18 cellular contexts compared by ENCODE assay signal in the genomic region with DNA sequence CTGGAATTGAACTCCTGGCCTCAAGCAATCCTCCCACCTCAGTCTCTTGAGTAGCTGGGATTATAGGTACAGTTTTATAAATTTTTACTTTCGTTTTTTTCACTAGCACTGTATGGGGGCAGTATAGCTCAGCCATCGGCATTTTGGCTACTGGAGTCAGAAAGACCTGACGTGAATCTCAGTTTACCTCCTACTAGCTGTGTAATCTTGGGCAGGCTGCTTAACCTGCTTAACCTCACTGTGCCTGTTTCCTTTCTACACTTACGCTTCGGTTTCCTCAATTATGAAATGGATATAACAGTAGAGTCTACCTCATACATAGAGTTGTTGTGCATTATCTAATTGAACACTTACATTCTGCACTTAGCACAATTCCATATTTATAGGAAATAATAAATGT. TPM values are rescaled to one million over a fixed set of nuclear protein-coding genes. Genes with fewer than 3 reads are reported as not detected.
A peak's percentile ranks its signal among the peaks of the same experiment; 100 is the strongest.
DNase-seq lines count a peak whose midpoint lies in the region; ATAC-seq and TF ChIP-seq lines count a peak whose summit lies in the region.
"Had no signal": no experiment of that assay in that cellular context is flagged by ENCODE, and none has a peak within 500 bp of the region (broad histone marks: within the 10 kb centered on the region; RNA-seq: fewer than 3 reads in every experiment).

No MANE protein-coding gene starts in this region.

- intact Hi-C loops in activated T-helper 1 cell treated with anti-CD3 and anti-CD28 coated beads, Interleukin-12 subunit alpha, Interleukin-12 subunit beta, Interleukin-2, Interleukin-4 antibody, amounts not matched to agents 30 ng/mL and 10 ng/mL and 1 ng/mL, durations not matched to agents 14 hours and 24 hours and 36 hours (cut with micrococcal nuclease): no loop called here
- intact Hi-C loops in esophagus squamous epithelium (cut with DNase I): loop anchor here (5.0 kb wide), 1 partner anchor 131 kb away; no protein-coding TSS in a partner anchor
- intact Hi-C loops in testis (cut with DNase I; ENCODE audit: low total_unique reads): no loop called here

- H3K4me3 ChIP-seq in esophagus squamous epithelium (no peak overlapping the region), upper lobe of left lung (no peak overlapping the region), testis (no peak overlapping the region)
- H3K4me3 ChIP-seq: adrenal gland, prostate gland, uterus had no signal

- 61 to 67% methylated on average over 5 of the region's 5 CpGs for WGBS in esophagus squamous epithelium, 2 donors
- WGBS in upper lobe of left lung, 2 donors: 56 to 66% methylated on average over 5 of the region's 5 CpGs
- 82 to 94% methylated on average over 5 of the region's 5 CpGs for WGBS in testis, 2 donors

- no peak for TF ChIP-seq EP300 in upper lobe of left lung (IDR thresholded peaks at IDR 0.05)

- H3K27me3 ChIP-seq in esophagus squamous epithelium (no peaks in the 10 kb centered on the region), upper lobe of left lung (no peaks in the 10 kb centered on the region), testis (no peaks in the 10 kb centered on the region)
- H3K27me3 ChIP-seq: adrenal gland, uterus had no signal

- no peak overlapping the region for H3K27ac Mint-ChIP-seq in activated T-helper 1 cell treated with anti-CD3 and anti-CD28 coated beads, Interleukin-12 subunit alpha, Interleukin-12 subunit beta, Interleukin-2, Interleukin-4 antibody, amounts not matched to agents 30 ng/mL and 10 ng/mL and 1 ng/mL, durations not matched to agents 14 hours and 24 hours and 36 hours

- H3K4me3 Mint-ChIP-seq in activated T-cell treated with anti-CD3 and anti-CD28 coated beads, Interleukin-2, amount 50 U/mL, for 4 hours: peak overlapping the region; percentile 21
- H3K4me3 Mint-ChIP-seq in activated T-helper 1 cell treated with anti-CD3 and anti-CD28 coated beads, Interleukin-12 subunit alpha, Interleukin-12 subunit beta, Interleukin-2, Interleukin-4 antibody, amounts not matched to agents 30 ng/mL and 10 ng/mL and 1 ng/mL, durations not matched to agents 14 hours and 24 hours and 36 hours: peak overlapping the region; percentile 7

- no peaks in the 10 kb centered on the region for H3K9me3 ChIP-seq in esophagus squamous epithelium
- H3K9me3 ChIP-seq in upper lobe of left lung: no peaks in the 10 kb centered on the region
- no peaks in the 10 kb centered on the region for H3K9me3 ChIP-seq in testis
- H3K9me3 ChIP-seq: adrenal gland, prostate gland, uterus had no signal

- peaks cover 40% of the 10 kb centered on the region for H3K4me1 Mint-ChIP-seq in activated T-cell treated with anti-CD3 and anti-CD28 coated beads, Interleukin-2, amount 50 U/mL, for 4 hours (ENCODE audit: low read depth)
- H3K4me1 Mint-ChIP-seq in activated T-helper 1 cell treated with anti-CD3 and anti-CD28 coated beads, Interleukin-12 subunit alpha, Interleukin-12 subunit beta, Interleukin-2, Interleukin-4 antibody, amounts not matched to agents 30 ng/mL and 10 ng/mL and 1 ng/mL, durations not matched to agents 14 hours and 24 hours and 36 hours (ENCODE audit: low read depth): peaks cover 53% of the 10 kb centered on the region

- H3K9me3 Mint-ChIP-seq in activated T-cell treated with anti-CD3 and anti-CD28 coated beads, Interleukin-2, amount 50 U/mL, for 4 hours: no peaks in the 10 kb centered on the region
- no peaks in the 10 kb centered on the region for H3K9me3 Mint-ChIP-seq in activated T-helper 1 cell treated with anti-CD3 and anti-CD28 coated beads, Interleukin-12 subunit alpha, Interleukin-12 subunit beta, Interleukin-2, Interleukin-4 antibody, amounts not matched to agents 30 ng/mL and 10 ng/mL and 1 ng/mL, durations not matched to agents 14 hours and 24 hours and 36 hours
- H3K9me3 Mint-ChIP-seq: naive B cell had no signal

- H3K36me3 ChIP-seq in esophagus squamous epithelium (peaks cover 8 to 75% (median 17%) of the 10 kb centered on the region in 3 donors), upper lobe of left lung (peaks cover 8 to 66% (median 30%) of the 10 kb centered on the region in 4 donors), testis (ENCODE audit: low read depth, missing control alignments) (no peaks in the 10 kb centered on the region)
- H3K36me3 ChIP-seq: prostate gland, uterus had no signal

- peak; percentile 51 to 64 for ATAC-seq in activated T-cell treated with anti-CD3 and anti-CD28 coated beads, Interleukin-2, amount 50 U/mL, for 4 hours
- no peak for ATAC-seq in upper lobe of left lung (ENCODE audit: low FRiP score in 2 of 2)
- ATAC-seq in GM18873 (IDR thresholded peaks at IDR 0.05; ENCODE audit: low FRiP score, unreplicated experiment): no peak
- no peak for ATAC-seq in HG03025 (IDR thresholded peaks at IDR 0.05; ENCODE audit: low FRiP score, unreplicated experiment)
- ATAC-seq: SK-N-SH treated with all-trans-retinoic acid at 6 μM for 48 hours had no signal

- no peak for TF ChIP-seq CTCF in esophagus squamous epithelium (IDR thresholded peaks at IDR 0.05)
- no peak for TF ChIP-seq CTCF in upper lobe of left lung (IDR thresholded peaks at IDR 0.05)
- no peak for TF ChIP-seq CTCF in testis (IDR thresholded peaks at IDR 0.05)

- TF ChIP-seq POLR2A in esophagus squamous epithelium (IDR thresholded peaks at IDR 0.05) (no peak), upper lobe of left lung (IDR thresholded peaks at IDR 0.05) (no peak), testis (IDR thresholded peaks at IDR 0.05) (no peak)

- H3K27ac ChIP-seq in esophagus squamous epithelium (peak overlapping the region; percentile 35 to 82 (median 60)), upper lobe of left lung (peak overlapping the region; percentile 16 to 77 (median 51)), testis (peak overlapping the region in 1 of 2 donors; percentile 3)
- H3K27ac ChIP-seq: prostate gland, uterus had no signal

- DNase-seq in activated T-cell treated with anti-CD3 and anti-CD28 coated beads, Interleukin-2, amount 50 U/mL, for 4 hours: no peak
- DNase-seq in activated T-cell treated with anti-CD3 and anti-CD28 coated beads for 4 hours: no peak
- no peak for DNase-seq in activated T-helper 1 cell treated with anti-CD3 and anti-CD28 coated beads, Interleukin-12 subunit alpha, Interleukin-12 subunit beta, Interleukin-2, Interleukin-4 antibody, amounts not matched to agents 30 ng/mL and 10 ng/mL and 1 ng/mL, durations not matched to agents 14 hours and 24 hours and 36 hours (ENCODE audit: low spot score)
- no peak for DNase-seq in esophagus squamous epithelium (lab: John Stamatoyannopoulos, UW)
- DNase-seq in upper lobe of left lung: no peak
- DNase-seq in testis: no peak
- DNase-seq: ACHN, adrenal gland, caudate nucleus, MM.1S, naive B cell, NCI-H2081, NCI-H524 treated with DMSO at 0.1 percent for 48 hours, uterus had no signal

- peaks cover 32% of the 10 kb centered on the region for H3K36me3 Mint-ChIP-seq in activated T-cell treated with anti-CD3 and anti-CD28 coated beads, Interleukin-2, amount 50 U/mL, for 4 hours (ENCODE audit: insufficient read depth)
- peaks cover 47% of the 10 kb centered on the region for H3K36me3 Mint-ChIP-seq in activated T-helper 1 cell treated with anti-CD3 and anti-CD28 coated beads, Interleukin-12 subunit alpha, Interleukin-12 subunit beta, Interleukin-2, Interleukin-4 antibody, amounts not matched to agents 30 ng/mL and 10 ng/mL and 1 ng/mL, durations not matched to agents 14 hours and 24 hours and 36 hours (ENCODE audit: low read depth)

- no peaks in the 10 kb centered on the region for H3K27me3 Mint-ChIP-seq in activated T-cell treated with anti-CD3 and anti-CD28 coated beads, Interleukin-2, amount 50 U/mL, for 4 hours (ENCODE audit: low read depth)
- no peaks in the 10 kb centered on the region for H3K27me3 Mint-ChIP-seq in activated T-helper 1 cell treated with anti-CD3 and anti-CD28 coated beads, Interleukin-12 subunit alpha, Interleukin-12 subunit beta, Interleukin-2, Interleukin-4 antibody, amounts not matched to agents 30 ng/mL and 10 ng/mL and 1 ng/mL, durations not matched to agents 14 hours and 24 hours and 36 hours (ENCODE audit: insufficient read depth)
- H3K27me3 Mint-ChIP-seq: naive B cell had no signal

- H3K4me1 ChIP-seq in esophagus squamous epithelium (peaks cover 0 to 65% (median 6%) of the 10 kb centered on the region in 3 donors), upper lobe of left lung (peaks cover 4 to 22% (median 12%) of the 10 kb centered on the region in 4 donors), testis (peaks cover 16% of the 10 kb centered on the region)
- H3K4me1 ChIP-seq: prostate gland, uterus had no signal

RNA-seq across cellular contexts. Expression of a gene that starts 16.7 kb away (rescaled TPM):
- 10 to 100 TPM; 10.3 to 12.8 (median 10.4) TPM for total RNA-seq in activated T-cell treated with anti-CD3 and anti-CD28 coated beads, Interleukin-2, amount 50 U/mL, for 4 hours
- total RNA-seq in activated T-helper 1 cell treated with anti-CD3 and anti-CD28 coated beads, Interleukin-12 subunit alpha, Interleukin-12 subunit beta, Interleukin-2, Interleukin-4 antibody, amounts not matched to agents 30 ng/mL and 10 ng/mL and 1 ng/mL, durations not matched to agents 14 hours and 24 hours and 36 hours: 19.4 and 20.0 TPM in 2 replicates
- total RNA-seq in esophagus squamous epithelium (10 to 100 TPM; 20.4 to 52.8 (median 32.5) TPM), upper lobe of left lung (10 to 100 TPM; 36.3 to 71.4 (median 53.4) TPM), testis (10 to 100 TPM; 48.2 to 50.5 TPM)
- polyA plus RNA-seq in testis (ENCODE audit: insufficient read depth, low read depth, low replicate concordance): 50.1 TPM

RNA-seq across cellular contexts. Expression of a gene that starts 45.9 kb away (rescaled TPM):
- 1 to 10 TPM; 2.4 to 2.8 (median 2.4) TPM for total RNA-seq in activated T-cell treated with anti-CD3 and anti-CD28 coated beads, Interleukin-2, amount 50 U/mL, for 4 hours
- 9.6 and 10.4 TPM in 2 replicates for total RNA-seq in activated T-helper 1 cell treated with anti-CD3 and anti-CD28 coated beads, Interleukin-12 subunit alpha, Interleukin-12 subunit beta, Interleukin-2, Interleukin-4 antibody, amounts not matched to agents 30 ng/mL and 10 ng/mL and 1 ng/mL, durations not matched to agents 14 hours and 24 hours and 36 hours
- total RNA-seq in esophagus squamous epithelium: 10 to 100 TPM; 25.1 to 57.8 (median 42.7) TPM
- 10 to 100 TPM; 19.6 to 42.2 (median 30.8) TPM for total RNA-seq in upper lobe of left lung
- 10 to 100 TPM; 10.8 to 12.0 TPM for total RNA-seq in testis
- polyA plus RNA-seq in testis (ENCODE audit: insufficient read depth, low read depth, low replicate concordance): 12.1 TPM

Comparison
In these comparisons a context has a peak if more than half of its experiments do, and no peak if none do; other contexts are left out.
1. ATAC-seq: peak in activated T-cell treated with anti-CD3 and anti-CD28 coated beads, Interleukin-2, amount 50 U/mL, for 4 hours (2 of 2); none in upper lobe of left lung (0 of 2), GM18873 (single experiment) and HG03025 (single experiment).